9 cellular contexts compared by ENCODE assay signal in genomic region chr1:91876040-91876470, GRCh38. TPM values are rescaled to one million over a fixed set of nuclear protein-coding genes. Genes with fewer than 3 reads are reported as not detected.
DNase-seq lines count a peak whose midpoint lies in the region; ATAC-seq and TF ChIP-seq lines count a peak whose summit lies in the region.
"Had no signal": no experiment of that assay in that cellular context is flagged by ENCODE, and none has a peak within 500 bp of the region (broad histone marks: within the 10 kb centered on the region; RNA-seq: fewer than 3 reads in every experiment).

No MANE protein-coding gene starts in this region.

- H3K4me1 ChIP-seq in osteoblast (ENCODE audit: insufficient read depth, low read length) (peaks cover 28% of the 10 kb centered on the region), testis (peaks cover 7% of the 10 kb centered on the region)

- H3K9me3 ChIP-seq in osteoblast (ENCODE audit: low read depth, low read length): no peaks in the 10 kb centered on the region
- no peaks in the 10 kb centered on the region for H3K9me3 ChIP-seq in testis

- no peak overlapping the region for H2AFZ ChIP-seq in osteoblast (ENCODE audit: low read length)

- TF ChIP-seq CTCF in osteoblast (IDR thresholded peaks at IDR 0.05; ENCODE audit: extremely low read depth, low read depth, low read length): no peak
- TF ChIP-seq CTCF in testis (IDR thresholded peaks at IDR 0.05): no peak

- WGBS in testis, 2 donors: 78 to 79% methylated on average over 5 of the region's 5 CpGs

- ATAC-seq in GM18520 (IDR thresholded peaks at IDR 0.05; ENCODE audit: unreplicated experiment) (peak; percentile 91), GM21619 (IDR thresholded peaks at IDR 0.05; ENCODE audit: unreplicated experiment) (peak; percentile 79), HG03571 (IDR thresholded peaks at IDR 0.05; ENCODE audit: unreplicated experiment) (peak; percentile 74), Right ventricle myocardium superior (ENCODE audit: poor library complexity) (no peak)

- H3K27me3 ChIP-seq in osteoblast (ENCODE audit: insufficient read depth, low read length): no peaks in the 10 kb centered on the region
- H3K27me3 ChIP-seq in testis: no peaks in the 10 kb centered on the region

- H3K36me3 ChIP-seq in osteoblast (ENCODE audit: insufficient read depth, low read length) (no peaks in the 10 kb centered on the region), testis (ENCODE audit: low read depth, missing control alignments) (no peaks in the 10 kb centered on the region)

- H3K79me2 ChIP-seq in osteoblast (ENCODE audit: insufficient read depth, low read length): peaks cover 73% of the 10 kb centered on the region

- intact Hi-C loops in testis (cut with DNase I; ENCODE audit: low total_unique reads) (no loop called here), Right ventricle myocardium superior (cut with DNase I) (no loop called here)

- DNase-seq in osteoblast (ENCODE audit: insufficient read length, low spot score, missing footprints) (peak; percentile 38), testis (no peak), kidney glomerular epithelial cell (lab: John Stamatoyannopoulos, UW) (no peak), anterior cingulate cortex (lab: John Stamatoyannopoulos, UW) (no peak), Right ventricle myocardium superior (no peak)

- TF ChIP-seq POLR2A in testis (IDR thresholded peaks at IDR 0.05): no peak

- no peak overlapping the region for H3K27ac ChIP-seq in osteoblast (ENCODE audit: low read depth, low read length)
- no peak overlapping the region for H3K27ac ChIP-seq in testis

- H4K20me1 ChIP-seq in osteoblast (ENCODE audit: insufficient read depth, low read length): peaks cover 15% of the 10 kb centered on the region

- H3K4me2 ChIP-seq in osteoblast (ENCODE audit: insufficient read depth, low read length): no peak overlapping the region
- H3K4me2 ChIP-seq: smooth muscle cell had no signal

- no peak overlapping the region for H3K4me3 ChIP-seq in osteoblast (ENCODE audit: insufficient read depth, low read length)
- H3K4me3 ChIP-seq in testis: no peak overlapping the region
- H3K4me3 ChIP-seq: smooth muscle cell had no signal

RNA-seq across cellular contexts. Expression of gene TGFBR3, which starts 9.9 kb away (rescaled TPM):
- total RNA-seq in osteoblast: 32.2 and 41.5 TPM in 2 replicates
- 10 to 100 TPM; 24.0 to 34.7 TPM for total RNA-seq in testis
- 37.2 TPM for polyA plus RNA-seq in testis (ENCODE audit: insufficient read depth, low read depth, low replicate concordance)
- total RNA-seq in Right ventricle myocardium superior: 37.9 TPM
